In the genomic region with DNA sequence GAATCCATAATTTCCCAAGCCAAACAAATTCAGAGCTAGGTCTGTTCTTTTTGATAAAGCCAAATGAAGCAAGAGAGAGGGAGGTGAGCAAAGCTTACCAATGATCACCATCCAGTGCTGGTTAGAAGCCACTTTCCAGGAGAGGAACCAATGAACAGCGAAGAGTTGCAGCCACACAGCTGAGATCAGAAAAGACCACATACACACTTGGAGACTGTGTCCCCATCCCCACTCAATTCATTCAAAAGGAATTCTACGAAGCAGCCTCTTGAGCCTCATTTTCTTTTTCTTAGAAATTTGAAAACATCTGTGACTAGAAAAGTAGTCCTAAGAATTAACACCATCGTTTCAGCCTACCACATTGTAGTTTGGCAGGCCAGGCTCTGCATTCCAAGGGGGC, we compare ENCODE assay signal across 15 cellular contexts. TPM values are rescaled to one million over a fixed set of nuclear protein-coding genes. Genes with fewer than 3 reads are reported as not detected.
"Had no signal": no experiment of that assay in that cellular context is flagged by ENCODE, and none has a peak within 500 bp of the region (broad histone marks: within the 10 kb centered on the region; RNA-seq: fewer than 3 reads in every experiment).

No MANE protein-coding gene starts in this region.

- H3K9me3 ChIP-seq: sigmoid colon, spleen had no signal

- DNase-seq: activated CD4-positive, alpha-beta T cell treated with anti-CD3 and anti-CD28 coated beads, Interleukin-2, amount 50 U/mL, for 1 hour; activated CD4-positive, CD25-positive, alpha-beta regulatory T cell; activated gamma-delta T cell treated with Interleukin-2 at 50 U/mL for 16 hours; foreskin melanocyte; head of caudate nucleus; immature natural killer cell; nephron progenitor cell; sigmoid colon; spleen had no signal

- H3K4me3 Mint-ChIP-seq: immature natural killer cell, nephron progenitor cell had no signal

- H3K27ac Mint-ChIP-seq: nephron progenitor cell had no signal

- H3K4me3 ChIP-seq: sigmoid colon, spleen had no signal

- H3K9me3 Mint-ChIP-seq: immature natural killer cell, nephron progenitor cell had no signal

- H3K27ac ChIP-seq: epithelial cell of prostate, sigmoid colon had no signal

- H3K27me3 ChIP-seq: sigmoid colon, spleen had no signal

RNA-seq across cellular contexts. Expression of a gene that starts 18.2 kb away (rescaled TPM):
- total RNA-seq: chondrocyte; fibroblast of lung; T-helper 2 cell treated with Interferon-gamma antibody and Interleukin-4, amounts not matched to agents 100 ng/mL and 5 ng/mL, for 36 hours had no signal

RNA-seq across cellular contexts. Expression of a gene that starts 47.2 kb away (rescaled TPM):
- total RNA-seq: astrocyte; fibroblast of lung; osteoblast; T-helper 2 cell treated with Interferon-gamma antibody and Interleukin-4, amounts not matched to agents 100 ng/mL and 5 ng/mL, for 36 hours had no signal

RNA-seq across cellular contexts. Expression of a gene that starts 47.4 kb away (rescaled TPM):
- total RNA-seq: astrocyte; osteoblast; T-helper 2 cell treated with Interferon-gamma antibody and Interleukin-4, amounts not matched to agents 100 ng/mL and 5 ng/mL, for 36 hours had no signal
